In the genomic region with DNA sequence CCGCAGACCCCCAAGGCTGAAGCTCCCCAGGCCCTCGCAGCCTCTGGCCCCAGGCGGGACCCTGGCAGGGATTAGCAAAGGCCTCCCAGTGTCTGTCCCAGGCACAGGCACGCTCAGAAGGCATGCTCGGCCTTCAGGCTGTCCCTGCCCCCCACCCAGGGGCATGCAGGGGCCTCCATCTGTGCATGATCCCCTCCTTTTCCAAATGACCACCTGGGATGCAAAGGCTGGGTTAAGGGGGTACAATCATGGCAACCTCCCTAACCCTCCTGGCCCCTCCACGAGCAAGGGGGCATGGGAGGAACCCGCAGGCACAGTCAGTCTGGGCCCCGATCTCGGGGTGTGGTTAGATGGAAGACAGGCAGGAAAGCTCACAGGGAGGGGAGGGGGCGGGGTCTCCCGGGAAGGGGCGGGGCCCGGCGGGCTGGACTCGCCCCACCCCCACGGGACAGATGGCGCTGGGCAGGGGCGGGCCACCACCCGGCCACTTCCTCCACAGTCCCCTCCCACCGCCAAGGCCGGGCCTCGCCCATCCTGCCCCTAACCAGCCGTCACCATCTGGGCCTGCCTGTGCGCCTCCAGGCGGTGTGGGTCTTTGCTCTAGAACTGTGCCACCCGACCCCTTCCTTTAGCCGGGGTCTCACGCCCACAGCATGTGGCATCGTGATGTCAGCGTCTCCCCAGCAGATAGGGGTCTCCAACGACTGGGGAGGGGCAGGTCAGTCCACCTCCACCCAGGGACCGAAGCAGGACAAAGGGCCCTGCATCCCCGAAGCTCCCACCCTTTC, we compare ENCODE assay signal across 8 cellular contexts. TPM values are rescaled to one million over a fixed set of nuclear protein-coding genes. Genes with fewer than 3 reads are reported as not detected.
A peak's percentile ranks its signal among the peaks of the same experiment; 100 is the strongest.
DNase-seq lines count a peak whose midpoint lies in the region; ATAC-seq and TF ChIP-seq lines count a peak whose summit lies in the region.

No MANE protein-coding gene starts in this region.

- TF ChIP-seq POLR2A in upper lobe of left lung (IDR thresholded peaks at IDR 0.05), result peak in 2 of 4 donors; percentile 52 to 81

- H3K9me3 ChIP-seq in parathyroid adenoma (ENCODE audit: control insufficient read depth, low read length), result no peaks in the 10 kb centered on the region
- H3K9me3 ChIP-seq in upper lobe of left lung, result no peaks in the 10 kb centered on the region

- no peak overlapping the region for H3K9ac ChIP-seq in parathyroid adenoma

- H3K79me2 ChIP-seq in parathyroid adenoma, result peaks cover 7% of the 10 kb centered on the region

- H3K27ac ChIP-seq in parathyroid adenoma, result peak overlapping the region; percentile 51
- peak overlapping the region; percentile 93 to 95 (median 94) for H3K27ac ChIP-seq in upper lobe of left lung

- H3K4me3 ChIP-seq in parathyroid adenoma (ENCODE audit: low read depth, low read length) (no peak overlapping the region), upper lobe of left lung (peak overlapping the region in 3 of 4 donors; percentile 47 to 60 (median 59))

- H3K27me3 ChIP-seq in parathyroid adenoma (ENCODE audit: control insufficient read depth, insufficient read depth, low read length) (no peaks in the 10 kb centered on the region), upper lobe of left lung (no peaks in the 10 kb centered on the region)

- H3K4me2 ChIP-seq in parathyroid adenoma (ENCODE audit: low read length), result peak overlapping the region; percentile 31

- TF ChIP-seq CTCF in parathyroid adenoma (IDR thresholded peaks at IDR 0.05) (no peak), upper lobe of left lung (IDR thresholded peaks at IDR 0.05) (peak in 1 of 6 experiments; percentile 23)

- ATAC-seq in GM18861 (IDR thresholded peaks at IDR 0.05; ENCODE audit: unreplicated experiment) (peak; percentile 44), HG03520 (IDR thresholded peaks at IDR 0.05; ENCODE audit: unreplicated experiment) (peak; percentile 39), upper lobe of left lung (ENCODE audit: low FRiP score in 2 of 2) (peak; percentile 84 to 88)

- H3K36me3 ChIP-seq in parathyroid adenoma (ENCODE audit: control insufficient read depth, insufficient read depth, low read length) (no peaks in the 10 kb centered on the region), upper lobe of left lung (peaks cover 0 to 4% (median 0%) of the 10 kb centered on the region in 4 donors)

- DNase-seq in A172 (ENCODE audit: low spot score), result peak; percentile 83
- peak; percentile 87 for DNase-seq in SIG-M5 treated with dmso at 0.1 percent for 504 hours (lab: John Stamatoyannopoulos, UW; ENCODE audit: unreplicated experiment)
- DNase-seq in activated naive CD4-positive, alpha-beta T cell treated with anti-CD3 and anti-CD28 coated beads, Interleukin-2, amount 50 U/mL, for 16 hours, result peak; percentile 61
- DNase-seq in glomerular visceral epithelial cell (ENCODE audit: extremely low spot score), result peak; percentile 55
- peak; percentile 95 to 96 for DNase-seq in upper lobe of left lung

- WGBS in upper lobe of left lung, 2 donors, result 15% methylated on average over 4 to 20 of the region's 33 CpGs

- TF ChIP-seq EP300 in upper lobe of left lung (IDR thresholded peaks at IDR 0.05), result no peak

- H3K4me1 ChIP-seq in parathyroid adenoma (peaks cover 12% of the 10 kb centered on the region), upper lobe of left lung (peaks cover 66 to 88% (median 85%) of the 10 kb centered on the region in 4 donors)

- H2AFZ ChIP-seq in parathyroid adenoma, result no peak overlapping the region

RNA-seq across cellular contexts. Expression of a gene that starts 7.0 kb away (rescaled TPM):
- 8.0 and 30.4 TPM in 2 replicates for total RNA-seq in A172 (2014; rRNA removed; shearing (Covaris generic))
- total RNA-seq in upper lobe of left lung, result 100 to 1,000 TPM in 1 of 6 donors, 10 to 100 TPM in 5; 17.0 to 106 (median 38.8) TPM

RNA-seq across cellular contexts. Expression of a gene that starts 8.1 kb away (rescaled TPM):
- total RNA-seq in A172 (2014; rRNA removed; shearing (Covaris generic)), result 8.2 and 11.5 TPM in 2 replicates
- total RNA-seq in upper lobe of left lung, result 10 to 100 TPM in 4 of 6 donors, 1 to 10 TPM in 2; 6.9 to 39.9 (median 16.4) TPM

RNA-seq across cellular contexts. Expression of a gene that starts 30.1 kb away (rescaled TPM):
- total RNA-seq in A172 (2014; rRNA removed; shearing (Covaris generic)), result 72.6 and 120 TPM in 2 replicates
- total RNA-seq in upper lobe of left lung, result 100 to 1,000 TPM in 4 of 6 donors, 10 to 100 TPM in 2; 63.4 to 143 (median 108) TPM

RNA-seq across cellular contexts. Expression of a gene that starts 43.2 kb away (rescaled TPM):
- 8.6 and 12.4 TPM in 2 replicates for total RNA-seq in A172 (2014; rRNA removed; shearing (Covaris generic))
- 1 to 10 TPM in 3 of 6 donors, under 1 TPM in 3; under 0.01 to 6.2 (median 1.1) TPM for total RNA-seq in upper lobe of left lung

RNA-seq across cellular contexts. Expression of a gene that starts 50.0 kb away (rescaled TPM):
- total RNA-seq in A172 (2014; rRNA removed; shearing (Covaris generic)), result 2.3 and 3.7 TPM in 2 replicates
- total RNA-seq in upper lobe of left lung, result 10 to 100 TPM in 4 of 6 donors, 1 to 10 TPM in 2; 6.1 to 25.1 (median 12.0) TPM
